ENCODE assay signal across 27 cellular contexts in the genomic region with DNA sequence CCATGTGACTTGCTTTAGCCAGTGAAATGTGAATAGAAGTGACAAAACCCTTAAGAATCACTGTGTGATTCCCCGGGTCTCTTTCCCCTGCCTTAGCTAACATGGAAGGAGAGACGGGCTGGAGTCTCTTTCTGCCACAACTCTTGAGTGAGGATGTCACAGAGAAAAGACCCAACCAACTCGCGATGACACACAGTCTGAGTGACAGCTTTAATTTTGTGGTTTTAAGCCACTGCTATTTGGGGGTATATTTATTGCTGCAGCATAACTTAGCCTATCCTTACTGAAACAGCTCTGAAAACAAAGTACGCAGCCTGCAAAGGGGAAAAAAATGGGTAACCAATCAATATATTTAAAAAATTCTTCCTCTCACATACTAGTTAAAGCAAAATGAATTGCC.
"Had no signal": no experiment of that assay in that cellular context is flagged by ENCODE, and none has a peak within 500 bp of the region (broad histone marks: within the 10 kb centered on the region; RNA-seq: fewer than 3 reads in every experiment).

No MANE protein-coding gene starts in this region.

- ATAC-seq: effector memory CD8-positive, alpha-beta T cell; esophagus mucosa; foreskin keratinocyte; gastroesophageal sphincter; heart left ventricle; heart right ventricle had no signal

- H3K36me3 ChIP-seq: colonic mucosa, esophagus muscularis mucosa, esophagus squamous epithelium, gastroesophageal sphincter, heart left ventricle, heart right ventricle had no signal

- H3K4me1 ChIP-seq: colonic mucosa, esophagus muscularis mucosa, esophagus squamous epithelium, foreskin keratinocyte, gastroesophageal sphincter, heart left ventricle, heart right ventricle had no signal

- H3K27ac ChIP-seq: colonic mucosa, coronary artery, dorsolateral prefrontal cortex, epithelial cell of prostate, esophagus muscularis mucosa, esophagus squamous epithelium, foreskin keratinocyte, gastroesophageal sphincter, heart left ventricle, heart right ventricle had no signal

- H3K9me3 Mint-ChIP-seq: dendritic cell treated with granulocyte-macrophage colony-stimulating factor and Interleukin-4, amounts not matched to agents 40 ng/mL and 50 ng/mL, for 4 days had no signal

- H3K27me3 Mint-ChIP-seq: dendritic cell treated with granulocyte-macrophage colony-stimulating factor and Interleukin-4, amounts not matched to agents 40 ng/mL and 50 ng/mL, for 4 days; effector memory CD8-positive, alpha-beta T cell had no signal

- H3K27ac Mint-ChIP-seq: dendritic cell treated with granulocyte-macrophage colony-stimulating factor and Interleukin-4, amounts not matched to agents 40 ng/mL and 50 ng/mL, for 4 days; effector memory CD8-positive, alpha-beta T cell; endodermal cell had no signal

- H3K27me3 ChIP-seq: colonic mucosa, dorsolateral prefrontal cortex, esophagus muscularis mucosa, esophagus squamous epithelium, foreskin keratinocyte, gastroesophageal sphincter, heart left ventricle, heart right ventricle had no signal

- H3K9me3 ChIP-seq: colonic mucosa, esophagus squamous epithelium had no signal

- FAIRE-seq: colon, endometrium, endothelial cell of umbilical vein, frontal cortex had no signal

- H3K4me3 Mint-ChIP-seq: dendritic cell treated with granulocyte-macrophage colony-stimulating factor and Interleukin-4, amounts not matched to agents 40 ng/mL and 50 ng/mL, for 4 days; effector memory CD8-positive, alpha-beta T cell; endodermal cell had no signal

- H3K4me3 ChIP-seq: colonic mucosa, coronary artery, dorsolateral prefrontal cortex, esophagus muscularis mucosa, esophagus squamous epithelium, gastroesophageal sphincter, heart left ventricle, heart right ventricle had no signal

- DNase-seq: colonic mucosa; cortex of kidney; dermis blood vessel endothelial cell; dorsolateral prefrontal cortex; effector CD4-positive, alpha-beta T cell; effector CD8-positive, alpha-beta T cell; effector memory CD4-positive, alpha-beta T cell; effector memory CD8-positive, alpha-beta T cell; endodermal cell; erythroblast; esophagus squamous epithelium; foreskin fibroblast; foreskin keratinocyte; foreskin melanocyte; glutamatergic neuron; heart left ventricle; heart right ventricle had no signal
